Comparison of ENCODE assay signal across 21 cellular contexts in genomic region chr4:94253036-94253435, GRCh38. TPM values are rescaled to one million over a fixed set of nuclear protein-coding genes. Genes with fewer than 3 reads are reported as not detected.
A peak's percentile ranks its signal among the peaks of the same experiment; 100 is the strongest.
DNase-seq lines count a peak whose midpoint lies in the region; ATAC-seq and TF ChIP-seq lines count a peak whose summit lies in the region.
"Had no signal": no experiment of that assay in that cellular context is flagged by ENCODE, and none has a peak within 500 bp of the region (broad histone marks: within the 10 kb centered on the region; RNA-seq: fewer than 3 reads in every experiment).

No MANE protein-coding gene starts in this region.

- H3K4ac ChIP-seq in mesenchymal stem cell (ENCODE audit: low read depth in 1 of 2, low read length in 2 of 2): no peak overlapping the region

- H2BK15ac ChIP-seq in mesenchymal stem cell (ENCODE audit: low read depth, poor library complexity, severe bottlenecking): no peak overlapping the region

- H3K23ac ChIP-seq in mesenchymal stem cell (ENCODE audit: low read length in 2 of 2): no peak overlapping the region

- H3K27ac ChIP-seq in HCT116 (ENCODE audit: low read depth, low read length) (no peak overlapping the region), SJSA1 (0 out of 2 replicates have a peak overlapping the region, but pooled peaks have one; percentile 12), fibroblast of lung (ENCODE audit: insufficient read depth, low read length) (no peak overlapping the region), mesenchymal stem cell (ENCODE audit: low read length, poor library complexity, severe bottlenecking) (no peak overlapping the region), left lung (no peak overlapping the region)

- H4K91ac ChIP-seq in mesenchymal stem cell (ENCODE audit: low read length): no peak overlapping the region

- H3K4me2 ChIP-seq in HCT116 (ENCODE audit: low read length) (no peak overlapping the region), fibroblast of lung (ENCODE audit: extremely low read depth, insufficient read depth, low read length) (no peak overlapping the region), mesenchymal stem cell (ENCODE audit: low read length, poor library complexity, severe bottlenecking) (no peak overlapping the region)

- no peak overlapping the region for H3K14ac ChIP-seq in mesenchymal stem cell (ENCODE audit: low read length in 2 of 2)

- DNase-seq in HCT116 (ENCODE audit: low read depth, low spot score): peak; percentile 6
- peak in 1 of 2 experiments; percentile 21 for DNase-seq in SJSA1 (ENCODE audit: low read depth in 1 of 2, low spot score in 2 of 2)
- peak; percentile 19 to 33 for DNase-seq in fibroblast of lung (ENCODE audit: low read depth in 2 of 2)
- peak; percentile 12 for DNase-seq in mesenchymal stem cell
- no peak for DNase-seq in T-helper 9 cell
- no peak for DNase-seq in OCI-M2 (lab: John Stamatoyannopoulos, UW; ENCODE audit: unreplicated experiment)
- no peak for DNase-seq in left lung
- DNase-seq: activated CD4-positive, alpha-beta T cell treated with anti-CD3 and anti-CD28 coated beads, Interleukin-2, amount 50 U/mL, for 1 hour; activated CD8-positive, alpha-beta memory T cell treated with anti-CD3 and anti-CD28 coated beads, Interleukin-2, amount 50 U/mL, for 48 hours; activated effector memory CD4-positive, alpha-beta T cell treated with Interleukin-2 at 50 U/mL for 16 hours; amygdala; CD8-positive, alpha-beta T cell; glutamatergic neuron; MM.1S; NCI-H1436 treated with DMSO at 0.1 percent for 48 hours; SIG-M5; stimulated activated CD4-positive, alpha-beta T cell treated with anti-CD3 and anti-CD28 coated beads, Interleukin-4, amount 100 ng/mL, for 24 hours; T-helper 17 cell; trophoblast cell had no signal

- peaks cover 4% of the 10 kb centered on the region; the same call in 1 of the 2 replicates for H3K79me2 ChIP-seq in HCT116 (ENCODE audit: insufficient read depth, low read length)
- H3K79me2 ChIP-seq in fibroblast of lung (ENCODE audit: control insufficient read depth, insufficient read depth, low read length): no peaks in the 10 kb centered on the region

- peaks cover 23 to 24% of the 10 kb centered on the region in 2 experiments for H3K36me3 ChIP-seq in HCT116 (ENCODE audit: control insufficient read depth in 1 of 2, insufficient read depth in 2 of 2, low read length in 2 of 2)
- peaks cover 26% of the 10 kb centered on the region for H3K36me3 ChIP-seq in SJSA1
- peaks cover 1% of the 10 kb centered on the region for H3K36me3 ChIP-seq in fibroblast of lung (ENCODE audit: control insufficient read depth, insufficient read depth, low read length)
- peaks cover 4 to 80% of the 10 kb centered on the region in 2 experiments for H3K36me3 ChIP-seq in mesenchymal stem cell (ENCODE audit: control insufficient read depth in 1 of 2, insufficient read depth in 2 of 2, low read depth in 1 of 2, low read length in 2 of 2)
- peaks cover 0 to 32% of the 10 kb centered on the region in 2 donors for H3K36me3 ChIP-seq in left lung

- no peak overlapping the region for H2BK12ac ChIP-seq in mesenchymal stem cell (ENCODE audit: low read length in 2 of 2)

- H2AFZ ChIP-seq in HCT116 (ENCODE audit: low read depth, low read length, poor library complexity, severe bottlenecking) (no peak overlapping the region), fibroblast of lung (ENCODE audit: low read length) (no peak overlapping the region), mesenchymal stem cell (ENCODE audit: low read depth, low read length) (no peak overlapping the region)

- POLR2A ChIA-PET in HCT116 (lab: Charles Lee): no interaction called here

- intact Hi-C loops in HCT116 (cut with micrococcal nuclease): no loop called here
- intact Hi-C loops in left lung (cut with DNase I): no loop called here

- H3K9me2 ChIP-seq in HCT116 (ENCODE audit: insufficient read depth): no peaks in the 10 kb centered on the region

- CTCF ChIA-PET in HCT116 (lab: Charles Lee): no interaction called here

- H3K27me3 ChIP-seq in HCT116 (ENCODE audit: insufficient read depth, low read length) (no peaks in the 10 kb centered on the region), SJSA1 (replicated peaks) (no peaks in the 10 kb centered on the region), fibroblast of lung (ENCODE audit: control insufficient read depth, insufficient read depth, low read length) (no peaks in the 10 kb centered on the region), mesenchymal stem cell (ENCODE audit: control insufficient read depth in 1 of 2, insufficient read depth in 1 of 2, low read length in 2 of 2) (no peaks in the 10 kb centered on the region), left lung (no peaks in the 10 kb centered on the region)

- H4K8ac ChIP-seq in mesenchymal stem cell (ENCODE audit: low read length): no peak overlapping the region

- RAD21 ChIA-PET in HCT116 (lab: Charles Lee; ENCODE audit: low non-redundant PET in 1 of 2, low total read pairs in 2 of 2, uncharacterized antibody in 2 of 2, unreplicated experiment in 2 of 2): no interaction called here

- WGBS in mesenchymal stem cell: 74% methylated on average over 2 of the region's 3 CpGs

- no peaks in the 10 kb centered on the region for H3K4me1 ChIP-seq in HCT116 (ENCODE audit: control insufficient read depth in 1 of 2, insufficient read depth in 2 of 2, low read length in 2 of 2)
- H3K4me1 ChIP-seq in SJSA1 (replicated peaks): peaks cover 9% of the 10 kb centered on the region
- H3K4me1 ChIP-seq in fibroblast of lung (ENCODE audit: control insufficient read depth, extremely low read depth, insufficient read depth, low read length): no peaks in the 10 kb centered on the region
- H3K4me1 ChIP-seq in mesenchymal stem cell (ENCODE audit: control insufficient read depth, insufficient read depth, low read depth, low read length): no peaks in the 10 kb centered on the region
- H3K4me1 ChIP-seq in left lung: no peaks in the 10 kb centered on the region

- no peak for ATAC-seq in HCT116
- ATAC-seq in HG03439 (IDR thresholded peaks at IDR 0.05; ENCODE audit: unreplicated experiment): no peak
- ATAC-seq in left lung: no peak
- ATAC-seq: CD8-positive, alpha-beta T cell; HepG2; T-helper 17 cell had no signal

- no peak for TF ChIP-seq RAD21 in HCT116 (IDR thresholded peaks at IDR 0.05; ENCODE audit: low read depth)

- H4K20me1 ChIP-seq in HCT116 (ENCODE audit: insufficient read depth): no peaks in the 10 kb centered on the region
- no peaks in the 10 kb centered on the region for H4K20me1 ChIP-seq in fibroblast of lung (ENCODE audit: control insufficient read depth, extremely low read depth, insufficient read depth, low read length)

- H3K9ac ChIP-seq in HCT116 (ENCODE audit: low read length) (no peak overlapping the region), fibroblast of lung (ENCODE audit: insufficient read depth, low read length) (no peak overlapping the region), mesenchymal stem cell (ENCODE audit: low read length) (no peak overlapping the region)

- no peak overlapping the region for H3K4me3 ChIP-seq in HCT116 (replicated peaks in 1 of 2; ENCODE audit: low read depth in 1 of 2, low read length in 2 of 2)
- H3K4me3 ChIP-seq in SJSA1: no peak overlapping the region
- H3K4me3 ChIP-seq in fibroblast of lung (replicated peaks in 1 of 4; ENCODE audit: control extremely low read depth in 1 of 4, insufficient read depth in 1 of 4, low read depth in 3 of 4, low read length in 4 of 4): no peak overlapping the region
- no peak overlapping the region for H3K4me3 ChIP-seq in mesenchymal stem cell (ENCODE audit: insufficient read depth in 1 of 2, low read depth in 1 of 2, low read length in 2 of 2)
- no peak overlapping the region for H3K4me3 ChIP-seq in left lung

- TF ChIP-seq CTCF in HCT116 (IDR thresholded peaks at IDR 0.05 in 2 of 3, conservative IDR thresholded peaks at IDR 0.05 in 1 of 3; ENCODE audit: borderline replicate concordance in 1 of 3, insufficient read depth in 1 of 3, low read depth in 2 of 3, low read length in 2 of 3) (no peak), fibroblast of lung (conservative IDR thresholded peaks at IDR 0.05 in 1 of 2, IDR thresholded peaks at IDR 0.05 in 1 of 2; ENCODE audit: low read depth in 1 of 2, low read length in 2 of 2) (no peak), left lung (IDR thresholded peaks at IDR 0.05) (no peak)

- H3K9me3 ChIP-seq in HCT116 (ENCODE audit: control insufficient read depth in 1 of 2, insufficient read depth in 1 of 2, low read depth in 1 of 2, low read length in 2 of 2): no peaks in the 10 kb centered on the region
- no peaks in the 10 kb centered on the region for H3K9me3 ChIP-seq in SJSA1 (replicated peaks)
- no peaks in the 10 kb centered on the region for H3K9me3 ChIP-seq in fibroblast of lung (ENCODE audit: control insufficient read depth, insufficient read depth, low read depth, low read length)
- H3K9me3 ChIP-seq in mesenchymal stem cell (ENCODE audit: control insufficient read depth, low read length): no peaks in the 10 kb centered on the region
- no peaks in the 10 kb centered on the region for H3K9me3 ChIP-seq in left lung

- H2BK120ac ChIP-seq in mesenchymal stem cell (ENCODE audit: low read depth, low read length): no peak overlapping the region

- no peak overlapping the region for H2AK5ac ChIP-seq in mesenchymal stem cell (ENCODE audit: low read length, severe bottlenecking)

- no peak for TF ChIP-seq POLR2A in HCT116 (IDR thresholded peaks at IDR 0.05; ENCODE audit: borderline replicate concordance, extremely low read depth, insufficient read depth, insufficient read length)

- no peak overlapping the region for H3K18ac ChIP-seq in mesenchymal stem cell (ENCODE audit: low read depth in 1 of 2, low read length in 2 of 2)

- no TSS peak for BruUV-seq in HCT116 (replicated peaks; lab: Mats Ljungman, UMichigan)

- no peak overlapping the region for H2BK5ac ChIP-seq in mesenchymal stem cell (ENCODE audit: low read depth, low read length, poor library complexity, severe bottlenecking)

- peaks cover 3% of the 10 kb centered on the region for H3K79me1 ChIP-seq in mesenchymal stem cell (replicated peaks; ENCODE audit: low read length, poor library complexity, severe bottlenecking)

TF ChIP-seq in HCT116, 20 proteins besides CTCF, POLR2A, EP300 and RAD21 (continues in another document):
- TF ChIP-seq POLR2AphosphoS5 (IDR thresholded peaks at IDR 0.05; ENCODE audit: low read depth, low read length) (no peak), ELF1 (IDR thresholded peaks at IDR 0.05; ENCODE audit: borderline replicate concordance, low read depth) (no peak), MAX (IDR thresholded peaks at IDR 0.05) (no peak), JUND (IDR thresholded peaks at IDR 0.05) (no peak), EZH2phosphoT487 (IDR thresholded peaks at IDR 0.05; ENCODE audit: borderline replicate concordance) (no peak)

RNA-seq across cellular contexts. Expression of gene SMARCAD1, which starts 45.4 kb away (rescaled TPM):
- 33.6 TPM for total RNA-seq in HCT116 (2021; ENCODE audit: unreplicated experiment)
- polyA plus RNA-seq in HCT116 (2012): 8.2 and 11.6 TPM in 2 replicates
- total RNA-seq in SJSA1 (2014; rRNA removed; shearing (Covaris generic)): 30.3 and 34.8 TPM in 2 replicates
- 30.7 and 31.3 TPM in 2 replicates for total RNA-seq in fibroblast of lung
- 24.0 and 24.8 TPM in 2 replicates for polyA plus RNA-seq in fibroblast of lung
- polyA plus RNA-seq in fibroblast of lung (2012): 12.3 and 12.7 TPM in 2 replicates
- polyA minus RNA-seq in fibroblast of lung (ENCODE audit: low replicate concordance): 2.6 and 2.8 TPM in 2 replicates
- 17.2 TPM for polyA plus RNA-seq in mesenchymal stem cell (2013, experiment 1 of 2)
- 17.0 TPM for polyA plus RNA-seq in mesenchymal stem cell (2013, experiment 2 of 2)
- total RNA-seq in left lung: 10 to 100 TPM; 20.9 to 24.4 TPM

Comparison
In these comparisons a context has a peak if more than half of its experiments do, and no peak if none do; other contexts are left out.
1. DNase-seq: peak in HCT116 (single experiment), fibroblast of lung (2 of 2) and mesenchymal stem cell (single experiment); none in T-helper 9 cell (single experiment), OCI-M2 (single experiment) and left lung (0 of 2).